11 cellular contexts compared by ENCODE assay signal in genomic region chr3:5205165-5205941, GRCh38. TPM values are rescaled to one million over a fixed set of nuclear protein-coding genes. Genes with fewer than 3 reads are reported as not detected.
DNase-seq lines count a peak whose midpoint lies in the region; ATAC-seq and TF ChIP-seq lines count a peak whose summit lies in the region.
"Had no signal": no experiment of that assay in that cellular context is flagged by ENCODE, and none has a peak within 500 bp of the region (broad histone marks: within the 10 kb centered on the region; RNA-seq: fewer than 3 reads in every experiment).

No MANE protein-coding gene starts in this region.

- no peak for TF ChIP-seq CTCF in GM06990 (IDR thresholded peaks at IDR 0.05; ENCODE audit: insufficient read depth, low read length, poor library complexity, severe bottlenecking)
- no peak for TF ChIP-seq CTCF in esophagus squamous epithelium (IDR thresholded peaks at IDR 0.05)

- no peaks in the 10 kb centered on the region for H3K4me1 ChIP-seq in esophagus squamous epithelium
- H3K4me1 ChIP-seq: upper lobe of left lung had no signal

- H3K27me3 ChIP-seq in GM06990 (replicated peaks; ENCODE audit: control insufficient read depth, insufficient read depth, low read length) (no peaks in the 10 kb centered on the region), esophagus squamous epithelium (no peaks in the 10 kb centered on the region)
- H3K27me3 ChIP-seq: neutrophil, upper lobe of left lung had no signal

- 55 to 66% methylated on average over 7 of the region's 7 CpGs for WGBS in esophagus squamous epithelium, 2 donors

- H3K4me1 Mint-ChIP-seq in activated naive CD8-positive, alpha-beta T cell treated with anti-CD3 and anti-CD28 coated beads, Interleukin-2, amount 50 U/mL, for 24 hours: peaks cover 45% of the 10 kb centered on the region

- peaks cover 85% of the 10 kb centered on the region for H3K36me3 Mint-ChIP-seq in activated naive CD8-positive, alpha-beta T cell treated with anti-CD3 and anti-CD28 coated beads, Interleukin-2, amount 50 U/mL, for 24 hours (ENCODE audit: low read depth)

- H3K4me3 ChIP-seq in GM06990 (replicated peaks; ENCODE audit: low read depth, low read length): no peak overlapping the region
- no peak overlapping the region for H3K4me3 ChIP-seq in esophagus squamous epithelium
- H3K4me3 ChIP-seq: upper lobe of left lung had no signal

- peaks cover 39% of the 10 kb centered on the region for H3K36me3 ChIP-seq in GM06990 (ENCODE audit: control insufficient read depth, insufficient read depth, low read length)
- H3K36me3 ChIP-seq in esophagus squamous epithelium: peaks cover 24 to 100% (median 54%) of the 10 kb centered on the region in 3 donors

- peak; percentile 59 for DNase-seq in GM06990 (ENCODE audit: extremely low read depth, insufficient read length)
- DNase-seq in activated naive CD8-positive, alpha-beta T cell treated with anti-CD3 and anti-CD28 coated beads, Interleukin-2, amount 50 U/mL, for 24 hours: peak; percentile 44
- no peak for DNase-seq in esophagus squamous epithelium (lab: John Stamatoyannopoulos, UW)
- DNase-seq in COLO668 (lab: John Stamatoyannopoulos, UW; ENCODE audit: unreplicated experiment): no peak
- DNase-seq in NCI-H1930 (lab: John Stamatoyannopoulos, UW): no peak
- DNase-seq in central memory CD4-positive, alpha-beta T cell: no peak
- DNase-seq: effector memory CD4-positive, alpha-beta T cell; upper lobe of left lung had no signal

- intact Hi-C loops in esophagus squamous epithelium (cut with DNase I): no loop called here

- no peaks in the 10 kb centered on the region for H3K9me3 Mint-ChIP-seq in activated naive CD8-positive, alpha-beta T cell treated with anti-CD3 and anti-CD28 coated beads, Interleukin-2, amount 50 U/mL, for 24 hours

- ATAC-seq in GM19324 (IDR thresholded peaks at IDR 0.05; ENCODE audit: low FRiP score, unreplicated experiment): peak; percentile 94
- peak; percentile 99 for ATAC-seq in HG03066 (IDR thresholded peaks at IDR 0.05; ENCODE audit: low read depth, unreplicated experiment)
- peak; percentile 95 for ATAC-seq in activated naive CD8-positive, alpha-beta T cell treated with anti-CD3 and anti-CD28 coated beads, Interleukin-2, amount 50 U/mL, for 24 hours

- no peaks in the 10 kb centered on the region for H3K9me3 ChIP-seq in esophagus squamous epithelium
- H3K9me3 ChIP-seq: neutrophil, upper lobe of left lung had no signal

- peak overlapping the region; percentile 26 for H3K4me3 Mint-ChIP-seq in activated naive CD8-positive, alpha-beta T cell treated with anti-CD3 and anti-CD28 coated beads, Interleukin-2, amount 50 U/mL, for 24 hours

- H3K27ac ChIP-seq in esophagus squamous epithelium: no peak overlapping the region
- H3K27ac ChIP-seq: neutrophil, upper lobe of left lung had no signal

- peak overlapping the region; percentile 84 for H3K27ac Mint-ChIP-seq in activated naive CD8-positive, alpha-beta T cell treated with anti-CD3 and anti-CD28 coated beads, Interleukin-2, amount 50 U/mL, for 24 hours

- H3K27me3 Mint-ChIP-seq in activated naive CD8-positive, alpha-beta T cell treated with anti-CD3 and anti-CD28 coated beads, Interleukin-2, amount 50 U/mL, for 24 hours: no peaks in the 10 kb centered on the region

- no peak for TF ChIP-seq POLR2A in esophagus squamous epithelium (IDR thresholded peaks at IDR 0.05)

RNA-seq across cellular contexts. Expression of gene EDEM1, which starts 17.8 kb away (rescaled TPM):
- total RNA-seq in esophagus squamous epithelium: 10 to 100 TPM; 25.0 to 56.6 (median 40.2) TPM

Comparison
In these comparisons a context has a peak if more than half of its experiments do, and no peak if none do; other contexts are left out.
1. DNase-seq: peak in GM06990 (single experiment) and activated naive CD8-positive, alpha-beta T cell treated with anti-CD3 and anti-CD28 coated beads, Interleukin-2, amount 50 U/mL, for 24 hours (single experiment); none in esophagus squamous epithelium (single experiment), COLO668 (single experiment), NCI-H1930 (0 of 2) and central memory CD4-positive, alpha-beta T cell (single experiment).
2. Peak in every context shown above with its lines, with median percentiles within 50 percentile points of each other: ATAC-seq.